ENCODE assay signal across 8 cellular contexts in the genomic region with DNA sequence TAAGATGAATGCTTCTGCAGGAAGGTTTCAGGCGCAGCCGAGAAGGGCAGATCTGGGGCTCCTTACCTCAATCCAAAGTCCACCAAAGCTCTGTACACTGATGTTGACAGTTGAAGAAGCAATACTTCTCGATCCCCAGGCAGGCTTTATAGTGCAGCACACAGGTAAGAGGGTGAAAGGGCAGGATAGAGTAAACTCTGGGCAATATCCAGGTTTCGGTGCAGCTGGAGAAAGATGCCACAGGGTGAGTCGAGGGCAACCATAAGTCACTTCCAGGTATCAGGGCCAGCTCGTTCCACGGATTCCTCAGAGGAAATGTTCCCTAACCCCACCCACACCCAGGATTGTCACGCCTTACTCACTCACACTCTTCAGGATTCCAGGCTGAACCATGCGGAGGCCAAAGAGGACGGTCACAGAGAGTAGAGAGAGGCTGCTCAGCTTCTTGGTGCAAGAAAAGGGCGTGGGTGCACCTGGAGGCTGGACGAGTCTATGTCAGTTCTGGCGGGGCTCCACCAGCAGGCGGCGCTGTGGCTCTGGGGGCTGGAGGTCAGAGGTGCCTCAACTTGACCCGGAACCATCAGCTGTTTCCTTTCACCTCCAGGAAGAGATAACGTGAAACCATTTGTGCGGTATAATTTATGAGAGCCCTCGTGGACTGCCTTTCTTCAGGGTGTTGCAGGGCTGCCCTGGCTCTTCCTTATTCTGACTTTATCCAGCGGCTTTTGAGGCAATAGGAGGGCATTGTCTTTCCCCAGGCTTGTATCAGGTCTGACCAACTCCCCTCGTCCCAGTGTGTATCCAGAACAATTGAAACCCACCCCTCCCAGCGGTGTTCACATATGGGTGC. TPM values are rescaled to one million over a fixed set of nuclear protein-coding genes. Genes with fewer than 3 reads are reported as not detected.
A peak's percentile ranks its signal among the peaks of the same experiment; 100 is the strongest.
DNase-seq lines count a peak whose midpoint lies in the region; TF ChIP-seq lines count a peak whose summit lies in the region.

No MANE protein-coding gene starts in this region.

- peaks cover 7% of the 10 kb centered on the region for H3K27me3 Mint-ChIP-seq in activated naive CD4-positive, alpha-beta T cell treated with anti-CD3 and anti-CD28 coated beads for 36 hours (ENCODE audit: low read depth)

- H3K9me3 Mint-ChIP-seq in activated naive CD4-positive, alpha-beta T cell treated with anti-CD3 and anti-CD28 coated beads for 36 hours, result no peaks in the 10 kb centered on the region

- no peaks in the 10 kb centered on the region for H3K4me1 ChIP-seq in iPS DF 6.9 (ENCODE audit: control insufficient read depth, insufficient read depth, low read length)

- no peaks in the 10 kb centered on the region for H3K4me1 Mint-ChIP-seq in activated naive CD4-positive, alpha-beta T cell treated with anti-CD3 and anti-CD28 coated beads for 36 hours (ENCODE audit: low read depth)

- TF ChIP-seq CTCF in RWPE1 (conservative IDR thresholded peaks at IDR 0.05; ENCODE audit: low read depth), result peak; percentile 88

- peak; percentile 43 for DNase-seq in ACHN
- peak; percentile 23 for DNase-seq in GM19238 (ENCODE audit: insufficient read length, low spot score)
- peak; percentile 80 for DNase-seq in RWPE1 (ENCODE audit: low spot score)
- peak; percentile 88 for DNase-seq in activated naive CD4-positive, alpha-beta T cell treated with anti-CD3 and anti-CD28 coated beads for 36 hours
- DNase-seq in iPS DF 6.9 (ENCODE audit: low read depth, low spot score), result peak; percentile 52
- DNase-seq in stimulated activated CD4-positive, alpha-beta T cell treated with anti-CD3 and anti-CD28 coated beads, Interleukin-2, amount 100 ng/mL, for 48 hours, result peak; percentile 82 to 84
- DNase-seq in middle frontal gyrus (ENCODE audit: extremely low spot score, low spot score), result no peak
- no peak for DNase-seq in GDM1 (lab: John Stamatoyannopoulos, UW)

- no peaks in the 10 kb centered on the region for H3K27me3 ChIP-seq in iPS DF 6.9 (ENCODE audit: control insufficient read depth, insufficient read depth, low read length)

- H3K36me3 Mint-ChIP-seq in activated naive CD4-positive, alpha-beta T cell treated with anti-CD3 and anti-CD28 coated beads for 36 hours (ENCODE audit: low read depth), result no peaks in the 10 kb centered on the region

- no peaks in the 10 kb centered on the region for H3K36me3 ChIP-seq in iPS DF 6.9 (ENCODE audit: control insufficient read depth, insufficient read depth, low read length)

- H3K9me3 ChIP-seq in iPS DF 6.9 (ENCODE audit: control insufficient read depth, insufficient read depth, low read length), result no peaks in the 10 kb centered on the region

- no peak overlapping the region for H3K27ac ChIP-seq in RWPE1
- no peak overlapping the region for H3K27ac ChIP-seq in iPS DF 6.9 (ENCODE audit: low read length)

- H3K4me3 Mint-ChIP-seq in activated naive CD4-positive, alpha-beta T cell treated with anti-CD3 and anti-CD28 coated beads for 36 hours, result no peak overlapping the region

- intact Hi-C loops in activated naive CD4-positive, alpha-beta T cell treated with anti-CD3 and anti-CD28 coated beads for 36 hours (cut with micrococcal nuclease), result loop anchor here (1.0 to 10.0 kb wide), 2 partner anchors 86 to 153 kb away; a partner anchor contains a TSS

- H3K4me3 ChIP-seq in iPS DF 6.9 (ENCODE audit: low read length), result no peak overlapping the region

- H3K27ac Mint-ChIP-seq in activated naive CD4-positive, alpha-beta T cell treated with anti-CD3 and anti-CD28 coated beads for 36 hours, result no peak overlapping the region

- no CpG with 5 or more reads among the region's 22 CpGs for WGBS in iPS DF 6.9 (ENCODE audit: insufficient coverage, insufficient read length)

- CTCF ChIA-PET in RWPE1 (lab: Yijun Ruan, JAX), result interaction anchor here (0.5 to 2.5 kb wide), 55 partner anchors 9 to 893 kb away, joined by 3 to 109 read pairs (median 4); a partner anchor contains a TSS
- CTCF ChIA-PET in activated naive CD4-positive, alpha-beta T cell treated with anti-CD3 and anti-CD28 coated beads for 36 hours (lab: Charles Lee), result interaction anchor here (0.6 to 4.5 kb wide), 20 partner anchors 9 to 632 kb away, joined by 3 to 62 read pairs (median 4); no protein-coding TSS in a partner anchor

- POLR2A ChIA-PET in RWPE1 (lab: Yijun Ruan, JAX; ENCODE audit: low non-redundant PET), result interaction anchor here (0.6 kb wide), 1 partner anchor 139 kb away, joined by 3 read pairs; no protein-coding TSS in a partner anchor

- in situ Hi-C loops in ACHN (cut with HindIII; ENCODE audit: low pct_ligation_motif_present, low pct_unique_long_range_greater_than_20kb, low sequenced_read_pairs), result no loop called here

RNA-seq across cellular contexts. Expression of a gene that starts 14.4 kb away (rescaled TPM):
- not detected for total RNA-seq in activated naive CD4-positive, alpha-beta T cell treated with anti-CD3 and anti-CD28 coated beads for 36 hours

RNA-seq across cellular contexts. Expression of a gene that starts 23.7 kb away (rescaled TPM):
- total RNA-seq in activated naive CD4-positive, alpha-beta T cell treated with anti-CD3 and anti-CD28 coated beads for 36 hours, result not detected

RNA-seq across cellular contexts. Expression of a gene that starts 36.0 kb away (rescaled TPM):
- total RNA-seq in activated naive CD4-positive, alpha-beta T cell treated with anti-CD3 and anti-CD28 coated beads for 36 hours, result not detected

RNA-seq across cellular contexts. Expression of a gene that starts 37.7 kb away (rescaled TPM):
- under 1 TPM; 0.40 to 0.48 TPM for total RNA-seq in activated naive CD4-positive, alpha-beta T cell treated with anti-CD3 and anti-CD28 coated beads for 36 hours

Comparison
In these comparisons a context has a peak if more than half of its experiments do, and no peak if none do; other contexts are left out.
1. DNase-seq: peak in ACHN (single experiment), GM19238 (single experiment), RWPE1 (single experiment), activated naive CD4-positive, alpha-beta T cell treated with anti-CD3 and anti-CD28 coated beads for 36 hours (single experiment), iPS DF 6.9 (single experiment) and stimulated activated CD4-positive, alpha-beta T cell treated with anti-CD3 and anti-CD28 coated beads, Interleukin-2, amount 100 ng/mL, for 48 hours (2 of 2); none in middle frontal gyrus (single experiment) and GDM1 (single experiment).